Comparison of ENCODE assay signal across 8 cellular contexts in genomic region chr10:116850058-116850611, GRCh38. TPM values are rescaled to one million over a fixed set of nuclear protein-coding genes. Genes with fewer than 3 reads are reported as not detected.
DNase-seq lines count a peak whose midpoint lies in the region; ATAC-seq, FAIRE-seq and TF ChIP-seq lines count a peak whose summit lies in the region.

No MANE protein-coding gene starts in this region.

- no peak for FAIRE-seq in D721Med (lab: Jason Lieb, UNC)

- no peaks in the 10 kb centered on the region for H3K27me3 ChIP-seq in ACC112 (ENCODE audit: insufficient read depth, low read length)
- peaks cover 0 to 8% of the 10 kb centered on the region in 2 donors for H3K27me3 ChIP-seq in naive thymus-derived CD4-positive, alpha-beta T cell (ENCODE audit: control insufficient read depth in 2 of 2, insufficient read depth in 2 of 2, low read length in 2 of 2)
- no peaks in the 10 kb centered on the region for H3K27me3 ChIP-seq in CD8-positive, alpha-beta memory T cell (ENCODE audit: insufficient read depth, low read length, poor library complexity, severe bottlenecking)

- DNase-seq in NCI-H69 (lab: John Stamatoyannopoulos, UW) (peak; percentile 11), endothelial cell (ENCODE audit: low spot score) (no peak), D721Med (ENCODE audit: insufficient read length, low spot score) (no peak), NCI-H226 (no peak)
- no peak for DNase-seq in naive thymus-derived CD4-positive, alpha-beta T cell
- DNase-seq in naive thymus-derived CD8-positive, alpha-beta T cell, result no peak
- DNase-seq in CD8-positive, alpha-beta memory T cell, result no peak

- no peaks in the 10 kb centered on the region for H3K9me3 Mint-ChIP-seq in endothelial cell (ENCODE audit: unreplicated experiment)
- H3K9me3 Mint-ChIP-seq in naive thymus-derived CD4-positive, alpha-beta T cell, result peaks cover 0 to 3% (median 0%) of the 10 kb centered on the region in 11 donors
- H3K9me3 Mint-ChIP-seq in naive thymus-derived CD8-positive, alpha-beta T cell, result peaks cover 0 to 3% (median 0%) of the 10 kb centered on the region in 9 donors
- peaks cover 0 to 4% (median 2%) of the 10 kb centered on the region in 5 donors for H3K9me3 Mint-ChIP-seq in CD8-positive, alpha-beta memory T cell

- ATAC-seq in naive thymus-derived CD4-positive, alpha-beta T cell, result no peak
- ATAC-seq in naive thymus-derived CD8-positive, alpha-beta T cell, result no peak

- CTCF ChIA-PET in naive thymus-derived CD4-positive, alpha-beta T cell (lab: Charles Lee), result no interaction called here
- CTCF ChIA-PET in CD8-positive, alpha-beta memory T cell (lab: Charles Lee), result no interaction called here

- peak overlapping the region; percentile 88 for H3K4me3 ChIP-seq in ACC112 (ENCODE audit: low read depth, low read length)
- H3K4me3 ChIP-seq in naive thymus-derived CD4-positive, alpha-beta T cell (ENCODE audit: low read length), result no peak overlapping the region
- H3K4me3 ChIP-seq in CD8-positive, alpha-beta memory T cell (ENCODE audit: low read length), result no peak overlapping the region

- peaks cover 8% of the 10 kb centered on the region for H3K4me1 ChIP-seq in ACC112 (ENCODE audit: control insufficient read depth, insufficient read depth, low read length, unreplicated experiment)
- peaks cover 0 to 6% of the 10 kb centered on the region in 2 donors for H3K4me1 ChIP-seq in naive thymus-derived CD4-positive, alpha-beta T cell (ENCODE audit: control insufficient read depth in 2 of 2, insufficient read depth in 2 of 2, low read length in 2 of 2)
- no peaks in the 10 kb centered on the region for H3K4me1 ChIP-seq in CD8-positive, alpha-beta memory T cell (ENCODE audit: insufficient read depth, low read length)

- peaks cover 20% of the 10 kb centered on the region for H3K4me1 Mint-ChIP-seq in endothelial cell (ENCODE audit: unreplicated experiment)
- H3K4me1 Mint-ChIP-seq in naive thymus-derived CD4-positive, alpha-beta T cell, result peaks cover 0 to 18% (median 11%) of the 10 kb centered on the region in 7 donors
- peaks cover 3 to 13% (median 11%) of the 10 kb centered on the region in 4 donors for H3K4me1 Mint-ChIP-seq in naive thymus-derived CD8-positive, alpha-beta T cell
- H3K4me1 Mint-ChIP-seq in CD8-positive, alpha-beta memory T cell, result peaks cover 0 to 9% (median 0%) of the 10 kb centered on the region in 3 donors

- no peaks in the 10 kb centered on the region for H3K79me2 ChIP-seq in ACC112 (ENCODE audit: control insufficient read depth, insufficient read depth, low read length, unreplicated experiment)

- peak overlapping the region; percentile 91 for H2AFZ ChIP-seq in ACC112 (ENCODE audit: low read length, unreplicated experiment)

- intact Hi-C loops in naive thymus-derived CD4-positive, alpha-beta T cell (cut with micrococcal nuclease), result no loop called here

- no peaks in the 10 kb centered on the region for H3K9me3 ChIP-seq in naive thymus-derived CD4-positive, alpha-beta T cell (ENCODE audit: control insufficient read depth in 2 of 3, low read length in 3 of 3)
- H3K9me3 ChIP-seq in CD8-positive, alpha-beta memory T cell (ENCODE audit: low read length), result no peaks in the 10 kb centered on the region

- POLR2A ChIA-PET in naive thymus-derived CD4-positive, alpha-beta T cell (lab: Charles Lee), result no interaction called here
- POLR2A ChIA-PET in naive thymus-derived CD8-positive, alpha-beta T cell (lab: Charles Lee), result no interaction called here
- POLR2A ChIA-PET in CD8-positive, alpha-beta memory T cell (lab: Charles Lee), result no interaction called here

- peak overlapping the region; percentile 86 for H3K4me3 Mint-ChIP-seq in endothelial cell (ENCODE audit: unreplicated experiment)
- peak overlapping the region in 6 of 10 donors; percentile 8 to 41 (median 18) for H3K4me3 Mint-ChIP-seq in naive thymus-derived CD4-positive, alpha-beta T cell
- peak overlapping the region in 4 of 10 donors; percentile 8 to 41 (median 36) for H3K4me3 Mint-ChIP-seq in naive thymus-derived CD8-positive, alpha-beta T cell
- peak overlapping the region in 2 of 7 donors; percentile 15 to 32 for H3K4me3 Mint-ChIP-seq in CD8-positive, alpha-beta memory T cell

- no peak for TF ChIP-seq CTCF in endothelial cell (IDR thresholded peaks at IDR 0.05; ENCODE audit: unreplicated experiment)
- no peak for TF ChIP-seq CTCF in D721Med (IDR thresholded peaks at IDR 0.05; ENCODE audit: insufficient read depth, missing control alignments)

- no peaks in the 10 kb centered on the region for H3K36me3 Mint-ChIP-seq in endothelial cell (ENCODE audit: low read depth, unreplicated experiment)
- H3K36me3 Mint-ChIP-seq in naive thymus-derived CD4-positive, alpha-beta T cell, result peaks cover 0 to 3% (median 0%) of the 10 kb centered on the region in 5 donors
- no peaks in the 10 kb centered on the region for H3K36me3 Mint-ChIP-seq in naive thymus-derived CD8-positive, alpha-beta T cell
- peaks cover 0 to 5% (median 0%) of the 10 kb centered on the region in 3 donors for H3K36me3 Mint-ChIP-seq in CD8-positive, alpha-beta memory T cell

- no peak overlapping the region for H3K27ac ChIP-seq in ACC112 (ENCODE audit: low read depth, low read length)
- no peak overlapping the region for H3K27ac ChIP-seq in naive thymus-derived CD4-positive, alpha-beta T cell (ENCODE audit: low read depth, low read length)
- no peak overlapping the region for H3K27ac ChIP-seq in CD8-positive, alpha-beta memory T cell (ENCODE audit: low read depth, low read length)

- peak overlapping the region; percentile 39 for H3K27ac Mint-ChIP-seq in endothelial cell (ENCODE audit: unreplicated experiment)
- H3K27ac Mint-ChIP-seq in naive thymus-derived CD4-positive, alpha-beta T cell, result no peak overlapping the region
- H3K27ac Mint-ChIP-seq in naive thymus-derived CD8-positive, alpha-beta T cell, result no peak overlapping the region
- peak overlapping the region in 1 of 8 donors; percentile 22 for H3K27ac Mint-ChIP-seq in CD8-positive, alpha-beta memory T cell

- no peaks in the 10 kb centered on the region for H3K36me3 ChIP-seq in ACC112 (ENCODE audit: insufficient read depth, low read length)
- H3K36me3 ChIP-seq in naive thymus-derived CD4-positive, alpha-beta T cell (ENCODE audit: control insufficient read depth in 2 of 3, insufficient read depth in 3 of 3, low read length in 3 of 3), result no peaks in the 10 kb centered on the region
- no peaks in the 10 kb centered on the region for H3K36me3 ChIP-seq in CD8-positive, alpha-beta memory T cell (ENCODE audit: insufficient read depth, low read length)

- peaks cover 2% of the 10 kb centered on the region for H3K27me3 Mint-ChIP-seq in endothelial cell (ENCODE audit: unreplicated experiment)
- peaks cover 48 to 74% (median 63%) of the 10 kb centered on the region in 5 donors for H3K27me3 Mint-ChIP-seq in naive thymus-derived CD4-positive, alpha-beta T cell
- H3K27me3 Mint-ChIP-seq in naive thymus-derived CD8-positive, alpha-beta T cell, result peaks cover 49 to 64% (median 57%) of the 10 kb centered on the region in 5 donors
- H3K27me3 Mint-ChIP-seq in CD8-positive, alpha-beta memory T cell, result peaks cover 37 to 45% of the 10 kb centered on the region in 2 donors

RNA-seq across cellular contexts. Expression of gene ENO4, which starts 0.8 kb away (rescaled TPM):
- total RNA-seq in endothelial cell (ENCODE audit: unreplicated experiment), result 1.1 TPM
- total RNA-seq in naive thymus-derived CD4-positive, alpha-beta T cell, result not detected
- not detected for polyA plus RNA-seq in naive thymus-derived CD4-positive, alpha-beta T cell
- not detected for total RNA-seq in naive thymus-derived CD8-positive, alpha-beta T cell
- not detected for polyA plus RNA-seq in naive thymus-derived CD8-positive, alpha-beta T cell
- total RNA-seq in CD8-positive, alpha-beta memory T cell, result not detected
- polyA plus RNA-seq in CD8-positive, alpha-beta memory T cell, result not detected
